ENCODE assay signal across 14 cellular contexts in the genomic region with DNA sequence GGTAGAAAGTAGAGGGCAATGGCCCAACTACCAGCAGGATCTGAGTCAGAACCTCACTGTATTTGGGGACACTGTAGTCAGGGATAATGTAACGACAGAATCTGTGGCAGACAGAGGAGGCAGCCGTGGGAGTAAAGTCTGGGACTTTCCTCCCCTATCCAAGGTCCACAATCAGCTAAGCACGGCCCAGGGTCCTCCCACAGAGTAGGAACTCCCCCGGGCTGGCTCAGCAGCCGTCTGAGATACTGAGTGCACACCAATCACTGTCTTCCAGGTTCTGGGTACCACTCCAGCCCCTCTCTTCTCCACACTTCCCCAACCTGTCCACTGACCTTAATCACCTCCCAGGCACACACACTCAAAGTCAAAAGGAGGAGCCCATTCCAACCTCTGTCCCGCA. TPM values are rescaled to one million over a fixed set of nuclear protein-coding genes. Genes with fewer than 3 reads are reported as not detected.
DNase-seq lines count a peak whose midpoint lies in the region; ATAC-seq lines count a peak whose summit lies in the region.
"Had no signal": no experiment of that assay in that cellular context is flagged by ENCODE, and none has a peak within 500 bp of the region (broad histone marks: within the 10 kb centered on the region; RNA-seq: fewer than 3 reads in every experiment).

No MANE protein-coding gene starts in this region.

- CTCF ChIA-PET in activated naive CD4-positive, alpha-beta T cell treated with anti-CD3 and anti-CD28 coated beads, Interleukin-2, amount 10 ng/mL, durations not matched to agents 7 days and 5 days (lab: Charles Lee): no interaction called here

- DNase-seq in activated naive CD4-positive, alpha-beta T cell treated with anti-CD3 and anti-CD28 coated beads, Interleukin-2, amount 10 ng/mL, durations not matched to agents 7 days and 5 days: no peak
- no peak for DNase-seq in activated naive CD4-positive, alpha-beta T cell (lab: John Stamatoyannopoulos, UW)
- no peak for DNase-seq in activated T-helper 2 cell treated with anti-CD3 and anti-CD28 coated beads, Interferon-gamma antibody, Interleukin-2, Interleukin-4, amounts not matched to agents 10 μg/mL and 5 μg/mL and 100 μg/mL, durations not matched to agents 14 hours and 24 hours and 36 hours (ENCODE audit: low spot score)
- DNase-seq in right cardiac atrium: peak in 1 of 3 donors; percentile 19
- no peak for DNase-seq in dermis blood vessel endothelial cell
- no peak for DNase-seq in inferior parietal cortex (ENCODE audit: extremely low spot score)
- DNase-seq: amniotic stem cell, GDM1 had no signal

- 39% methylated on average over 6 of the region's 6 CpGs for WGBS in right cardiac atrium

- H3K4me3 Mint-ChIP-seq in activated naive CD4-positive, alpha-beta T cell treated with anti-CD3 and anti-CD28 coated beads, Interleukin-2, amount 10 ng/mL, durations not matched to agents 7 days and 5 days: peak overlapping the region; percentile 92
- peak overlapping the region; percentile 91 for H3K4me3 Mint-ChIP-seq in activated T-helper 2 cell treated with anti-CD3 and anti-CD28 coated beads, Interferon-gamma antibody, Interleukin-2, Interleukin-4, amounts not matched to agents 10 μg/mL and 5 μg/mL and 100 μg/mL, durations not matched to agents 14 hours and 24 hours and 36 hours (ENCODE audit: low read depth)

- H3K9me3 ChIP-seq in right cardiac atrium (ENCODE audit: control insufficient read depth, low read length): no peaks in the 10 kb centered on the region

- no peaks in the 10 kb centered on the region for H3K27me3 ChIP-seq in right cardiac atrium (ENCODE audit: control insufficient read depth, insufficient read depth)

- H3K36me3 Mint-ChIP-seq in activated naive CD4-positive, alpha-beta T cell treated with anti-CD3 and anti-CD28 coated beads, Interleukin-2, amount 10 ng/mL, durations not matched to agents 7 days and 5 days: peaks cover 34% of the 10 kb centered on the region
- peaks cover 23% of the 10 kb centered on the region for H3K36me3 Mint-ChIP-seq in activated T-helper 2 cell treated with anti-CD3 and anti-CD28 coated beads, Interferon-gamma antibody, Interleukin-2, Interleukin-4, amounts not matched to agents 10 μg/mL and 5 μg/mL and 100 μg/mL, durations not matched to agents 14 hours and 24 hours and 36 hours (ENCODE audit: low read depth)
- H3K36me3 Mint-ChIP-seq: type B pancreatic cell had no signal

- intact Hi-C loops in activated T-helper 2 cell treated with anti-CD3 and anti-CD28 coated beads, Interferon-gamma antibody, Interleukin-2, Interleukin-4, amounts not matched to agents 10 μg/mL and 5 μg/mL and 100 μg/mL, durations not matched to agents 14 hours and 24 hours and 36 hours (cut with micrococcal nuclease): no loop called here
- intact Hi-C loops in right cardiac atrium (cut with DNase I): loop anchor here in 1 of 4 donors (10.0 kb wide), 1 partner anchor 91 kb away; no protein-coding TSS in a partner anchor

- H3K4me1 ChIP-seq in right cardiac atrium (ENCODE audit: control insufficient read depth, insufficient read depth, low read length): peaks cover 7% of the 10 kb centered on the region

- H3K27ac Mint-ChIP-seq in activated naive CD4-positive, alpha-beta T cell treated with anti-CD3 and anti-CD28 coated beads, Interleukin-2, amount 10 ng/mL, durations not matched to agents 7 days and 5 days: peak overlapping the region; percentile 85
- H3K27ac Mint-ChIP-seq in activated T-helper 2 cell treated with anti-CD3 and anti-CD28 coated beads, Interferon-gamma antibody, Interleukin-2, Interleukin-4, amounts not matched to agents 10 μg/mL and 5 μg/mL and 100 μg/mL, durations not matched to agents 14 hours and 24 hours and 36 hours: peak overlapping the region; percentile 80
- H3K27ac Mint-ChIP-seq: type B pancreatic cell had no signal

- H3K9me3 Mint-ChIP-seq in activated naive CD4-positive, alpha-beta T cell treated with anti-CD3 and anti-CD28 coated beads, Interleukin-2, amount 10 ng/mL, durations not matched to agents 7 days and 5 days: no peaks in the 10 kb centered on the region
- no peaks in the 10 kb centered on the region for H3K9me3 Mint-ChIP-seq in activated T-helper 2 cell treated with anti-CD3 and anti-CD28 coated beads, Interferon-gamma antibody, Interleukin-2, Interleukin-4, amounts not matched to agents 10 μg/mL and 5 μg/mL and 100 μg/mL, durations not matched to agents 14 hours and 24 hours and 36 hours
- H3K9me3 Mint-ChIP-seq: type B pancreatic cell had no signal

- ATAC-seq in right cardiac atrium (no peak), GM19035 (IDR thresholded peaks at IDR 0.05; ENCODE audit: unreplicated experiment) (no peak)

- peaks cover 21% of the 10 kb centered on the region for H3K27me3 Mint-ChIP-seq in activated naive CD4-positive, alpha-beta T cell treated with anti-CD3 and anti-CD28 coated beads, Interleukin-2, amount 10 ng/mL, durations not matched to agents 7 days and 5 days
- H3K27me3 Mint-ChIP-seq in activated T-helper 2 cell treated with anti-CD3 and anti-CD28 coated beads, Interferon-gamma antibody, Interleukin-2, Interleukin-4, amounts not matched to agents 10 μg/mL and 5 μg/mL and 100 μg/mL, durations not matched to agents 14 hours and 24 hours and 36 hours (ENCODE audit: low read depth): peaks cover 2% of the 10 kb centered on the region

- H3K27ac ChIP-seq in right cardiac atrium (ENCODE audit: low read length) (peak overlapping the region; percentile 22), temporal lobe (ENCODE audit: low read depth, low read length) (peak overlapping the region; percentile 41)
- H3K27ac ChIP-seq: epithelial cell of prostate, SK-N-MC had no signal

- H3K4me3 ChIP-seq in right cardiac atrium (ENCODE audit: low read length): no peak overlapping the region
- H3K4me3 ChIP-seq: SK-N-MC had no signal

- H3K4me1 Mint-ChIP-seq in activated naive CD4-positive, alpha-beta T cell treated with anti-CD3 and anti-CD28 coated beads, Interleukin-2, amount 10 ng/mL, durations not matched to agents 7 days and 5 days: peaks cover 82% of the 10 kb centered on the region
- peaks cover 61% of the 10 kb centered on the region for H3K4me1 Mint-ChIP-seq in activated T-helper 2 cell treated with anti-CD3 and anti-CD28 coated beads, Interferon-gamma antibody, Interleukin-2, Interleukin-4, amounts not matched to agents 10 μg/mL and 5 μg/mL and 100 μg/mL, durations not matched to agents 14 hours and 24 hours and 36 hours (ENCODE audit: low read depth)

RNA-seq across cellular contexts. Expression of gene IGSF9B, which starts 3.2 kb away (rescaled TPM):
- 101 and 110 TPM in 2 replicates for total RNA-seq in activated T-helper 2 cell treated with anti-CD3 and anti-CD28 coated beads, Interferon-gamma antibody, Interleukin-2, Interleukin-4, amounts not matched to agents 10 μg/mL and 5 μg/mL and 100 μg/mL, durations not matched to agents 14 hours and 24 hours and 36 hours
- 10 to 100 TPM; 40.1 to 58.9 (median 54.3) TPM for total RNA-seq in right cardiac atrium
- polyA plus RNA-seq in right cardiac atrium: 27.8 TPM
- 6.9 TPM for total RNA-seq in temporal lobe
- total RNA-seq in dermis blood vessel endothelial cell: 0.05 and 0.17 TPM in 2 replicates
- polyA plus RNA-seq: AG04450 had no signal
